ENCODE assay signal across 22 cellular contexts in genomic region chr13:20848944-20849343, GRCh38. TPM values are rescaled to one million over a fixed set of nuclear protein-coding genes. Genes with fewer than 3 reads are reported as not detected.
DNase-seq lines count a peak whose midpoint lies in the region; ATAC-seq and TF ChIP-seq lines count a peak whose summit lies in the region.
"Had no signal": no experiment of that assay in that cellular context is flagged by ENCODE, and none has a peak within 500 bp of the region (broad histone marks: within the 10 kb centered on the region; RNA-seq: fewer than 3 reads in every experiment).

No MANE protein-coding gene starts in this region.

- H3K4me3 ChIP-seq in esophagus muscularis mucosa, result no peak overlapping the region
- H3K4me3 ChIP-seq: neural progenitor cell, tibial nerve had no signal

- no peak for ATAC-seq in GM18858 (IDR thresholded peaks at IDR 0.05; ENCODE audit: unreplicated experiment)
- no peak for ATAC-seq in HG02588 (IDR thresholded peaks at IDR 0.05; ENCODE audit: unreplicated experiment)
- ATAC-seq: stimulated activated naive B cell treated with anti-CD40 and anti-IgM and Interleukin-4, amounts not matched to agents 10 μg/mL and 1 μg/mL and 100 μg/mL, for 72 hours had no signal

- 42% methylated on average over 1 of the region's 1 CpG for WGBS in esophagus muscularis mucosa

- no peaks in the 10 kb centered on the region for H3K27me3 ChIP-seq in esophagus muscularis mucosa
- H3K27me3 ChIP-seq: neural progenitor cell, tibial nerve had no signal

- peak overlapping the region; percentile 28 to 68 (median 56) for H3K27ac ChIP-seq in esophagus muscularis mucosa (replicated peaks in 1 of 4)
- H3K27ac ChIP-seq: 22Rv1, HL-60, KMS-11, neural progenitor cell, tibial nerve, WERI-Rb-1 had no signal

- H3K4me1 ChIP-seq in esophagus muscularis mucosa, result peaks cover 15 to 71% (median 54%) of the 10 kb centered on the region in 4 donors
- H3K4me1 ChIP-seq: neural progenitor cell had no signal

- peak overlapping the region in 2 of 3 experiments; percentile 31 to 78 for H3K4me3 Mint-ChIP-seq in nephron
- H3K4me3 Mint-ChIP-seq: activated naive CD8-positive, alpha-beta T cell treated with anti-CD3 and anti-CD28 coated beads for 36 hours; neural progenitor cell; stimulated activated naive B cell treated with anti-CD40 and anti-IgM and Interleukin-4, amounts not matched to agents 10 μg/mL and 1 μg/mL and 100 μg/mL, for 72 hours had no signal

- TF ChIP-seq CTCF in esophagus muscularis mucosa (IDR thresholded peaks at IDR 0.05) (no peak), nephron (IDR thresholded peaks at IDR 0.05; ENCODE audit: unreplicated experiment in 3 of 3) (no peak)

- H3K4me1 Mint-ChIP-seq in nephron, result peaks cover 35% of the 10 kb centered on the region
- H3K4me1 Mint-ChIP-seq: stimulated activated naive B cell treated with anti-CD40 and anti-IgM and Interleukin-4, amounts not matched to agents 10 μg/mL and 1 μg/mL and 100 μg/mL, for 72 hours had no signal

- peaks cover 1% of the 10 kb centered on the region for H3K36me3 Mint-ChIP-seq in nephron (ENCODE audit: low read depth)

- DNase-seq in DMS53 (lab: John Stamatoyannopoulos, UW) (peak; percentile 23), DMS53 treated with DMSO at 0.1 percent for 48 hours (lab: John Stamatoyannopoulos, UW; ENCODE audit: unreplicated experiment) (no peak), NCI-H748 (lab: John Stamatoyannopoulos, UW; ENCODE audit: unreplicated experiment) (peak; percentile 60), esophagus muscularis mucosa (ENCODE audit: extremely low spot score) (no peak), AG08395 (ENCODE audit: low spot score) (no peak)
- DNase-seq: activated CD4-positive, alpha-beta T cell treated with anti-CD3 and anti-CD28 coated beads, Interleukin-2, amount 50 U/mL, for 48 hours; activated naive CD8-positive, alpha-beta T cell treated with anti-CD3 and anti-CD28 coated beads for 36 hours; H7; midbrain; NCI-H1417 treated with DMSO at 0.1 percent for 48 hours; NCI-H446 treated with DMSO at 0.1 percent for 48 hours; stimulated activated naive B cell treated with anti-CD40 and anti-IgM and Interleukin-4, amounts not matched to agents 10 μg/mL and 1 μg/mL and 100 μg/mL, for 72 hours; T-helper 1 cell; WERI-Rb-1 had no signal

- no peak for TF ChIP-seq POLR2A in esophagus muscularis mucosa (IDR thresholded peaks at IDR 0.05; ENCODE audit: low read depth)

- H3K27ac Mint-ChIP-seq in nephron, result peak overlapping the region; percentile 62 to 86 (median 76)
- H3K27ac Mint-ChIP-seq: activated naive CD8-positive, alpha-beta T cell treated with anti-CD3 and anti-CD28 coated beads for 36 hours; neural progenitor cell; stimulated activated naive B cell treated with anti-CD40 and anti-IgM and Interleukin-4, amounts not matched to agents 10 μg/mL and 1 μg/mL and 100 μg/mL, for 72 hours had no signal

- H3K9me3 ChIP-seq in esophagus muscularis mucosa, result no peaks in the 10 kb centered on the region
- H3K9me3 ChIP-seq: tibial nerve had no signal

- no peaks in the 10 kb centered on the region for H3K27me3 Mint-ChIP-seq in nephron (ENCODE audit: low read depth)
- H3K27me3 Mint-ChIP-seq: activated naive CD8-positive, alpha-beta T cell treated with anti-CD3 and anti-CD28 coated beads for 36 hours; stimulated activated naive B cell treated with anti-CD40 and anti-IgM and Interleukin-4, amounts not matched to agents 10 μg/mL and 1 μg/mL and 100 μg/mL, for 72 hours had no signal

- peaks cover 0 to 1% (median 0%) of the 10 kb centered on the region in 4 donors for H3K36me3 ChIP-seq in esophagus muscularis mucosa
- H3K36me3 ChIP-seq: neural progenitor cell had no signal

- intact Hi-C loops in esophagus muscularis mucosa (cut with DNase I), result no loop called here

- TF ChIP-seq EP300 in esophagus muscularis mucosa (IDR thresholded peaks at IDR 0.05), result no peak

- no peaks in the 10 kb centered on the region for H3K9me3 Mint-ChIP-seq in nephron
- H3K9me3 Mint-ChIP-seq: activated naive CD8-positive, alpha-beta T cell treated with anti-CD3 and anti-CD28 coated beads for 36 hours; neural progenitor cell; stimulated activated naive B cell treated with anti-CD40 and anti-IgM and Interleukin-4, amounts not matched to agents 10 μg/mL and 1 μg/mL and 100 μg/mL, for 72 hours had no signal

RNA-seq across cellular contexts. Expression of gene XPO4, which starts 53.6 kb away (rescaled TPM):
- total RNA-seq in esophagus muscularis mucosa, result 10 to 100 TPM; 12.6 to 17.3 (median 15.2) TPM

Comparison
In these comparisons a context has a peak if more than half of its experiments do, and no peak if none do; other contexts are left out.
1. DNase-seq: peak in DMS53 (single experiment) and NCI-H748 (single experiment); none in DMS53 treated with DMSO at 0.1 percent for 48 hours (single experiment), esophagus muscularis mucosa (single experiment) and AG08395 (single experiment).